29 cellular contexts compared by ENCODE assay signal in genomic region chr5:90824436-90824835, GRCh38.
"Had no signal": no experiment of that assay in that cellular context is flagged by ENCODE, and none has a peak within 500 bp of the region (broad histone marks: within the 10 kb centered on the region; RNA-seq: fewer than 3 reads in every experiment).

No MANE protein-coding gene starts in this region.

- H3K27ac ChIP-seq: ascending aorta, body of pancreas, coronary artery, PC-9 had no signal

- DNase-seq: activated B cell treated with CpG ODN at 0.5 μM for 24 hours; activated CD4-positive, alpha-beta T cell treated with anti-CD3 and anti-CD28 coated beads for 1 hour; activated CD4-positive, alpha-beta T cell treated with anti-CD3 and anti-CD28 coated beads, Interleukin-2, amount 10 ng/mL, durations not matched to agents 24 days and 14 days; activated CD4-positive, alpha-beta T cell treated with anti-CD3 and anti-CD28 coated beads, Interleukin-2, amount 50 U/mL, for 48 hours; activated CD8-positive, alpha-beta memory T cell treated with anti-CD3 and anti-CD28 coated beads, Interleukin-2, amount 10 ng/mL, durations not matched to agents 7 days and 5 days; activated effector memory CD4-positive, alpha-beta T cell treated with anti-CD3 and anti-CD28 coated beads, Interleukin-2, amount 50 U/mL, for 16 hours; activated naive CD4-positive, alpha-beta T cell treated with Interleukin-2 at 50 U/mL for 16 hours; activated naive CD8-positive, alpha-beta T cell treated with anti-CD3 and anti-CD28 coated beads, Interleukin-2, amount 50 U/mL, for 24 hours; activated T-cell treated with anti-CD3 and anti-CD28 coated beads, Interleukin-2, amount 50 U/mL, for 24 hours; amniotic stem cell; body of pancreas; central memory CD4-positive, alpha-beta T cell; MV-4-11; NCI-H1105; NCI-H1436; NCI-H1694 treated with DMSO at 0.1 percent for 48 hours; NCI-H2029 treated with DMSO at 0.1 percent for 48 hours; NCI-H345; NCI-H510A; NCI-H526 treated with DMSO at 0.1 percent for 48 hours; NCI-H82; PC-9; SHP77 treated with DMSO at 0.1 percent for 48 hours; T-helper 17 cell; T-helper 9 cell had no signal

- FAIRE-seq: bronchial epithelial cell had no signal

- ATAC-seq: activated CD8-positive, alpha-beta memory T cell treated with anti-CD3 and anti-CD28 coated beads, Interleukin-2, amount 10 ng/mL, durations not matched to agents 7 days and 5 days; activated naive CD4-positive, alpha-beta T cell treated with anti-CD3 and anti-CD28 coated beads, Interleukin-2, amount 50 U/mL, for 72 hours; activated naive CD8-positive, alpha-beta T cell treated with anti-CD3 and anti-CD28 coated beads, Interleukin-2, amount 50 U/mL, for 24 hours; body of pancreas; T-helper 17 cell had no signal
